Comparison of ENCODE assay signal across 1 cellular context in the genomic region with DNA sequence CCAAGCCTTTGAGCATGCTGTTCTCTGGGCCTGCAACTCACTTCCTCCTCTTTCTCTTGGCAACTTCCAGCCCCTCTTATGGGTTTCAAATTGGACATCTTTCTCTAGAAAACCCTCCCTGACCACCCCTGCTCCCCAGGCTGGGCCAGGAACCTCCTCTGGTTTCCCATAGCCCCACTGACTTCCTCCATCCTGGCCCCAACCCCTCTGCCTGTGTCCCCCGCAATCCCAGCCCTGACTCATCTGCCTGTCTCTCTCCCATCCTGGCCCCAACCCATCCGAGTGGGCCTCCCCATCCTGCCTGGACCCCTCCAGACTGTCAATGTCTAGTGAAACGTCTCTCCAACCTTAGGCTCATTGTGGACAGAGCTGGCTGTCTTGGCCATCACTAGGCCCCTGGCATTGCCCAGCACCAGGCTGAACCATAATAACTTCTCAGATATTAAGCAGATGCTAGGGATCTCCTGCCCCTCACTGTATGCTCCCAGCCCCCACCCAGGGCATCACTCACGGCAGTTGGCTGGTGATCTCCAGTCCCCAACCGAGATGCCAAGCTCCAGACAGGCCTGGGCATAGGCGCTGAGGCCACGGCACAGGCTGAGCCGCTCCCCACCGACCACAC.
TF ChIP-seq lines count a peak whose summit lies in the region.

No MANE protein-coding gene starts in this region.

TF ChIP-seq in H1, 55 proteins besides CTCF, POLR2A, EP300 and RAD21:
- TF ChIP-seq BRCA1 (IDR thresholded peaks at IDR 0.05; ENCODE audit: low read depth, low read length) (no peak), SP2 (IDR thresholded peaks at IDR 0.05; ENCODE audit: low read length) (no peak)
